Comparison of ENCODE assay signal across 10 cellular contexts in genomic region chr7:98280296-98280695, GRCh38. TPM values are rescaled to one million over a fixed set of nuclear protein-coding genes. Genes with fewer than 3 reads are reported as not detected.
DNase-seq lines count a peak whose midpoint lies in the region; ATAC-seq, FAIRE-seq and TF ChIP-seq lines count a peak whose summit lies in the region.
"Had no signal": no experiment of that assay in that cellular context is flagged by ENCODE, and none has a peak within 500 bp of the region (broad histone marks: within the 10 kb centered on the region; RNA-seq: fewer than 3 reads in every experiment).

No MANE protein-coding gene starts in this region.

- H3K4me2 ChIP-seq in SK-N-SH (peak overlapping the region; percentile 92), keratinocyte (ENCODE audit: control insufficient read depth, extremely low read depth, insufficient read depth, low read depth, low read length) (peak overlapping the region; percentile 93)

- H3K27me3 ChIP-seq in SK-N-SH (ENCODE audit: insufficient read depth) = no peaks in the 10 kb centered on the region
- H3K27me3 ChIP-seq in keratinocyte (ENCODE audit: control insufficient read depth, extremely low read depth, insufficient read depth, low read length) = no peaks in the 10 kb centered on the region

- TF ChIP-seq EP300 in SK-N-SH (IDR thresholded peaks at IDR 0.05; ENCODE audit: borderline replicate concordance in 1 of 2, low read depth in 1 of 2, low read length in 1 of 2) = no peak

- H3K9ac ChIP-seq in SK-N-SH (no peak overlapping the region), keratinocyte (ENCODE audit: control insufficient read depth, extremely low read depth, insufficient read depth, low read length) (peak overlapping the region; percentile 61)

- DNase-seq in SK-N-SH = no peak
- no peak for DNase-seq in activated T-helper 2 cell treated with anti-CD3 and anti-CD28 coated beads, Interferon-gamma antibody, Interleukin-2, Interleukin-4, amounts not matched to agents 10 μg/mL and 5 μg/mL and 100 μg/mL, durations not matched to agents 14 hours and 24 hours and 36 hours (ENCODE audit: low spot score)
- DNase-seq in keratinocyte (ENCODE audit: low read depth, low spot score) = no peak
- no peak for DNase-seq in stimulated activated naive B cell treated with anti-CD40 and anti-IgM and Interleukin-4, amounts not matched to agents 10 μg/mL and 1 μg/mL and 100 μg/mL, for 72 hours
- no peak for DNase-seq in UCSD-AML1 (lab: John Stamatoyannopoulos, UW; ENCODE audit: unreplicated experiment)
- no peak for DNase-seq in NCI-H82 treated with DMSO at 0.1 percent for 48 hours (lab: John Stamatoyannopoulos, UW; ENCODE audit: unreplicated experiment)
- no peak for DNase-seq in EL
- DNase-seq: stimulated activated CD4-positive, alpha-beta T cell treated with anti-CD3 and anti-CD28 coated beads, Interleukin-4, amount 100 ng/mL, for 4 hours had no signal

- H3K36me3 ChIP-seq in SK-N-SH (replicated peaks in 1 of 2; ENCODE audit: control insufficient read depth in 1 of 2, insufficient read depth in 2 of 2, low read length in 1 of 2) (peaks cover 0 to 4% of the 10 kb centered on the region in 2 experiments), keratinocyte (ENCODE audit: control insufficient read depth in 2 of 2, extremely low read depth in 1 of 2, insufficient read depth in 2 of 2, low read length in 2 of 2) (peaks cover 4 to 12% of the 10 kb centered on the region in 2 experiments)

- peaks cover 13% of the 10 kb centered on the region for H3K4me1 Mint-ChIP-seq in activated T-helper 2 cell treated with anti-CD3 and anti-CD28 coated beads, Interferon-gamma antibody, Interleukin-2, Interleukin-4, amounts not matched to agents 10 μg/mL and 5 μg/mL and 100 μg/mL, durations not matched to agents 14 hours and 24 hours and 36 hours (ENCODE audit: low read depth)
- H3K4me1 Mint-ChIP-seq in stimulated activated naive B cell treated with anti-CD40 and anti-IgM and Interleukin-4, amounts not matched to agents 10 μg/mL and 1 μg/mL and 100 μg/mL, for 72 hours = peaks cover 27 to 33% of the 10 kb centered on the region in 2 donors

- TF ChIP-seq CTCF in SK-N-SH (IDR thresholded peaks at IDR 0.05) (no peak), keratinocyte (optimal IDR thresholded peaks at IDR 0.05 in 1 of 3, IDR thresholded peaks at IDR 0.05 in 1 of 3, conservative IDR thresholded peaks at IDR 0.05 in 1 of 3; ENCODE audit: extremely low read depth in 1 of 3, insufficient read depth in 2 of 3, low read length in 3 of 3) (no peak)

- H2AFZ ChIP-seq in SK-N-SH (ENCODE audit: low read depth) (no peak overlapping the region), keratinocyte (ENCODE audit: control insufficient read depth, low read length) (no peak overlapping the region)

- peaks cover under 1% of the 10 kb centered on the region for H3K9me1 ChIP-seq in keratinocyte (ENCODE audit: control insufficient read depth, extremely low read depth, insufficient read depth, low read length)

- intact Hi-C loops in activated T-helper 2 cell treated with anti-CD3 and anti-CD28 coated beads, Interferon-gamma antibody, Interleukin-2, Interleukin-4, amounts not matched to agents 10 μg/mL and 5 μg/mL and 100 μg/mL, durations not matched to agents 14 hours and 24 hours and 36 hours (cut with micrococcal nuclease) = loop anchor here (5.0 to 10.0 kb wide), 2 partner anchors 122 to 175 kb away; partner anchors contain the start of genes BAIAP2L1 and LMTK2

- H4K20me1 ChIP-seq in SK-N-SH (ENCODE audit: insufficient read depth) (peaks cover 17% of the 10 kb centered on the region; the same call in 1 of the 2 replicates), keratinocyte (ENCODE audit: control insufficient read depth, extremely low read depth, insufficient read depth, low read length) (no peaks in the 10 kb centered on the region)

- peak overlapping the region; percentile 80 for H3K27ac Mint-ChIP-seq in activated T-helper 2 cell treated with anti-CD3 and anti-CD28 coated beads, Interferon-gamma antibody, Interleukin-2, Interleukin-4, amounts not matched to agents 10 μg/mL and 5 μg/mL and 100 μg/mL, durations not matched to agents 14 hours and 24 hours and 36 hours
- no peak overlapping the region for H3K27ac Mint-ChIP-seq in stimulated activated naive B cell treated with anti-CD40 and anti-IgM and Interleukin-4, amounts not matched to agents 10 μg/mL and 1 μg/mL and 100 μg/mL, for 72 hours

- H3K79me2 ChIP-seq in SK-N-SH (ENCODE audit: insufficient read depth) (peaks cover 36% of the 10 kb centered on the region), keratinocyte (ENCODE audit: control insufficient read depth, insufficient read depth, low read length) (peaks cover 28% of the 10 kb centered on the region)

- H3K9me3 ChIP-seq in SK-N-SH (no peaks in the 10 kb centered on the region), keratinocyte (ENCODE audit: control insufficient read depth, low read depth, low read length) (no peaks in the 10 kb centered on the region)

- no peak for TF ChIP-seq RAD21 in SK-N-SH (IDR thresholded peaks at IDR 0.05; ENCODE audit: low read length)

- H3F3A ChIP-seq in SK-N-SH (replicated peaks; ENCODE audit: insufficient read depth) = peaks cover 16% of the 10 kb centered on the region

- no peaks in the 10 kb centered on the region for H3K9me2 ChIP-seq in SK-N-SH

- no peak for FAIRE-seq in keratinocyte (lab: Jason Lieb, UNC)
- FAIRE-seq: A204.1 had no signal

- H3K4me1 ChIP-seq in SK-N-SH (ENCODE audit: control insufficient read depth in 1 of 2, insufficient read depth in 2 of 2, low read depth in 1 of 2, low read length in 1 of 2) (peaks cover 22 to 49% of the 10 kb centered on the region in 2 experiments; a peak in 3 of 4 replicates), keratinocyte (ENCODE audit: control insufficient read depth, extremely low read depth, insufficient read depth, low read length) (peaks cover 23% of the 10 kb centered on the region)

- H3K27ac ChIP-seq in SK-N-SH (ENCODE audit: low read depth in 2 of 2, low read length in 1 of 2) = no peak overlapping the region; a peak in 1 of 4 replicates
- H3K27ac ChIP-seq in keratinocyte (ENCODE audit: control insufficient read depth, insufficient read depth, low read length) = peak overlapping the region; percentile 40

- H3K4me3 Mint-ChIP-seq in activated T-helper 2 cell treated with anti-CD3 and anti-CD28 coated beads, Interferon-gamma antibody, Interleukin-2, Interleukin-4, amounts not matched to agents 10 μg/mL and 5 μg/mL and 100 μg/mL, durations not matched to agents 14 hours and 24 hours and 36 hours (ENCODE audit: low read depth) = peak overlapping the region; percentile 78
- peak overlapping the region; percentile 84 to 87 for H3K4me3 Mint-ChIP-seq in stimulated activated naive B cell treated with anti-CD40 and anti-IgM and Interleukin-4, amounts not matched to agents 10 μg/mL and 1 μg/mL and 100 μg/mL, for 72 hours

- 93% methylated on average over 7 of the region's 7 CpGs for WGBS in SK-N-SH (ENCODE audit: low lambda C conversion rate)

- dilution Hi-C loops in keratinocyte (cut with MboI; ENCODE audit: extremely low pct_ligation_motif_present, low sequenced_read_pairs) = no loop called here

- no peaks in the 10 kb centered on the region for H3K9me3 Mint-ChIP-seq in activated T-helper 2 cell treated with anti-CD3 and anti-CD28 coated beads, Interferon-gamma antibody, Interleukin-2, Interleukin-4, amounts not matched to agents 10 μg/mL and 5 μg/mL and 100 μg/mL, durations not matched to agents 14 hours and 24 hours and 36 hours
- no peaks in the 10 kb centered on the region for H3K9me3 Mint-ChIP-seq in stimulated activated naive B cell treated with anti-CD40 and anti-IgM and Interleukin-4, amounts not matched to agents 10 μg/mL and 1 μg/mL and 100 μg/mL, for 72 hours

- H3K4me3 ChIP-seq in SK-N-SH (ENCODE audit: low read depth in 2 of 2, low read length in 1 of 2) (no peak overlapping the region), keratinocyte (ENCODE audit: control insufficient read depth in 2 of 3, extremely low read depth in 1 of 3, insufficient read depth in 2 of 3, low read depth in 1 of 3, low read length in 3 of 3) (no peak overlapping the region)

- H3K27me3 Mint-ChIP-seq in activated T-helper 2 cell treated with anti-CD3 and anti-CD28 coated beads, Interferon-gamma antibody, Interleukin-2, Interleukin-4, amounts not matched to agents 10 μg/mL and 5 μg/mL and 100 μg/mL, durations not matched to agents 14 hours and 24 hours and 36 hours (ENCODE audit: low read depth) = no peaks in the 10 kb centered on the region
- H3K27me3 Mint-ChIP-seq in stimulated activated naive B cell treated with anti-CD40 and anti-IgM and Interleukin-4, amounts not matched to agents 10 μg/mL and 1 μg/mL and 100 μg/mL, for 72 hours = no peaks in the 10 kb centered on the region

- peaks cover 16% of the 10 kb centered on the region for H3K36me3 Mint-ChIP-seq in activated T-helper 2 cell treated with anti-CD3 and anti-CD28 coated beads, Interferon-gamma antibody, Interleukin-2, Interleukin-4, amounts not matched to agents 10 μg/mL and 5 μg/mL and 100 μg/mL, durations not matched to agents 14 hours and 24 hours and 36 hours (ENCODE audit: low read depth)
- peaks cover 15 to 30% of the 10 kb centered on the region in 2 donors for H3K36me3 Mint-ChIP-seq in stimulated activated naive B cell treated with anti-CD40 and anti-IgM and Interleukin-4, amounts not matched to agents 10 μg/mL and 1 μg/mL and 100 μg/mL, for 72 hours

- CTCF ChIA-PET in SK-N-SH (lab: Yijun Ruan, JAX) = interaction anchor here (2.7 to 4.8 kb wide), 2 partner anchors 13 to 15 kb away, joined by 11 to 26 read pairs; no protein-coding TSS in a partner anchor

- POLR2A ChIA-PET in SK-N-SH (lab: Yijun Ruan, JAX) = interaction anchor here (0.8 kb wide), 1 partner anchor 45 kb away, joined by 5 read pairs; no protein-coding TSS in a partner anchor

- no peak for ATAC-seq in SK-N-SH treated with all-trans-retinoic acid at 6 μM for 48 hours
- no peak for ATAC-seq in stimulated activated naive B cell treated with anti-CD40 and anti-IgM and Interleukin-4, amounts not matched to agents 10 μg/mL and 1 μg/mL and 100 μg/mL, for 72 hours (replicated peaks)

RNA-seq across cellular contexts. Expression of gene BRI3, which starts 1.2 kb away (rescaled TPM):
- polyA plus RNA-seq in SK-N-SH (2012; rRNA removed) (108 and 128 TPM in 2 replicates), keratinocyte (95.6 to 133 TPM (median 121 TPM) in 3 replicates)
- polyA plus RNA-seq in SK-N-SH (2012; cell fraction: cytosol; rRNA removed) = 138 and 139 TPM in 2 replicates
- polyA plus RNA-seq in SK-N-SH (2012; cell fraction: nucleus; rRNA removed) = 49.3 and 55.5 TPM in 2 replicates
- total RNA-seq in activated T-helper 2 cell treated with anti-CD3 and anti-CD28 coated beads, Interferon-gamma antibody, Interleukin-2, Interleukin-4, amounts not matched to agents 10 μg/mL and 5 μg/mL and 100 μg/mL, durations not matched to agents 14 hours and 24 hours and 36 hours = 63.6 and 67.6 TPM in 2 replicates
- polyA plus RNA-seq in keratinocyte (2011; ENCODE audit: low read depth) = 50.8 TPM
- polyA plus RNA-seq in keratinocyte (2011; cell fraction: cytosol; rRNA removed) = 177 and 183 TPM in 2 replicates
- polyA plus RNA-seq in keratinocyte (2011; cell fraction: nucleus; rRNA removed) = 50.9 and 52.2 TPM in 2 replicates
- 138 and 210 TPM in 2 replicates for polyA plus RNA-seq in keratinocyte (2012; ENCODE audit: low replicate concordance)
- 62.0 to 92.3 TPM (median 86.3 TPM) in 3 replicates for polyA minus RNA-seq in keratinocyte
- polyA minus RNA-seq in keratinocyte (2011; cell fraction: cytosol; rRNA and poly(A)+ RNA removed) = 107 TPM
- polyA minus RNA-seq in keratinocyte (2011; cell fraction: nucleus; rRNA and poly(A)+ RNA removed) = 23.4 and 25.8 TPM in 2 replicates

RNA-seq across cellular contexts. Expression of gene TECPR1, which starts 28.3 kb away (rescaled TPM):
- polyA plus RNA-seq in SK-N-SH (2012; rRNA removed) = 6.6 and 6.8 TPM in 2 replicates
- 3.3 and 4.3 TPM in 2 replicates for polyA plus RNA-seq in SK-N-SH (2012; cell fraction: cytosol; rRNA removed)
- polyA plus RNA-seq in SK-N-SH (2012; cell fraction: nucleus; rRNA removed) = 26.3 and 41.0 TPM in 2 replicates
- total RNA-seq in activated T-helper 2 cell treated with anti-CD3 and anti-CD28 coated beads, Interferon-gamma antibody, Interleukin-2, Interleukin-4, amounts not matched to agents 10 μg/mL and 5 μg/mL and 100 μg/mL, durations not matched to agents 14 hours and 24 hours and 36 hours = 45.4 and 45.8 TPM in 2 replicates
- 1.5 to 3.7 TPM (median 2.4 TPM) in 3 replicates for polyA plus RNA-seq in keratinocyte
- polyA plus RNA-seq in keratinocyte (2011; ENCODE audit: low read depth) = 7.4 TPM
- polyA plus RNA-seq in keratinocyte (2011; cell fraction: cytosol; rRNA removed) = 1.3 and 2.9 TPM in 2 replicates
- 6.6 and 10.0 TPM in 2 replicates for polyA plus RNA-seq in keratinocyte (2011; cell fraction: nucleus; rRNA removed)
- 4.7 and 6.3 TPM in 2 replicates for polyA plus RNA-seq in keratinocyte (2012; ENCODE audit: low replicate concordance)
- polyA minus RNA-seq in keratinocyte = 2.4 to 11.8 TPM (median 5.0 TPM) in 3 replicates
- 9.0 TPM for polyA minus RNA-seq in keratinocyte (2011; cell fraction: cytosol; rRNA and poly(A)+ RNA removed)
- polyA minus RNA-seq in keratinocyte (2011; cell fraction: nucleus; rRNA and poly(A)+ RNA removed) = 7.8 and 8.5 TPM in 2 replicates
